9 cellular contexts compared by ENCODE assay signal in genomic region chr12:122366685-122367475, GRCh38. TPM values are rescaled to one million over a fixed set of nuclear protein-coding genes. Genes with fewer than 3 reads are reported as not detected.
DNase-seq lines count a peak whose midpoint lies in the region; ATAC-seq and TF ChIP-seq lines count a peak whose summit lies in the region.
"Had no signal": no experiment of that assay in that cellular context is flagged by ENCODE, and none has a peak within 500 bp of the region (broad histone marks: within the 10 kb centered on the region; RNA-seq: fewer than 3 reads in every experiment).

No MANE protein-coding gene starts in this region.

- POLR2A ChIA-PET in Panc1 (lab: Charles Lee), result no interaction called here

- peaks cover 3% of the 10 kb centered on the region; the same call in 1 of the 2 replicates for H3K36me3 ChIP-seq in Panc1 (ENCODE audit: control insufficient read depth, insufficient read depth, low read length)
- H3K36me3 ChIP-seq in neural progenitor cell, result no peaks in the 10 kb centered on the region

- no peak overlapping the region for H2AFZ ChIP-seq in neural progenitor cell (replicated peaks)

- H3K4me3 Mint-ChIP-seq in neural progenitor cell, result no peak overlapping the region
- H3K4me3 Mint-ChIP-seq: T-helper 1 cell treated with Interleukin-12 subunit alpha and Interleukin-12 subunit beta and Interleukin-4 antibody, amounts not matched to agents 30 μg/mL and 1 μg/mL, for 36 hours had no signal

- H3K4me1 ChIP-seq in Panc1 (ENCODE audit: control insufficient read depth, insufficient read depth, low read length) (peaks cover 48% of the 10 kb centered on the region), neural progenitor cell (no peaks in the 10 kb centered on the region)

- DNase-seq in NCI-H2107 treated with DMSO at 0.1 percent for 48 hours (lab: John Stamatoyannopoulos, UW; ENCODE audit: unreplicated experiment) (peak; percentile 4), NCI-H2107 (lab: John Stamatoyannopoulos, UW) (no peak), Panc1 (ENCODE audit: low read depth, low spot score) (peak; percentile 74), fibroblast of gingiva (ENCODE audit: low read depth) (peak; percentile 90), neural progenitor cell (ENCODE audit: low spot score) (no peak), posterior cingulate gyrus (no peak)
- no peak for DNase-seq in stimulated activated CD4-positive, alpha-beta T cell treated with anti-CD3 and anti-CD28 coated beads, Interleukin-2, amount 100 ng/mL, for 24 hours

- H3K36me3 Mint-ChIP-seq in neural progenitor cell, result peaks cover 27% of the 10 kb centered on the region

- no peaks in the 10 kb centered on the region for H4K20me1 ChIP-seq in neural progenitor cell (ENCODE audit: low read depth)

- H3K27me3 ChIP-seq in Panc1 (ENCODE audit: control insufficient read depth, insufficient read depth, low read length) (no peaks in the 10 kb centered on the region), neural progenitor cell (no peaks in the 10 kb centered on the region)

- in situ Hi-C loops in Panc1 (cut with HindIII; ENCODE audit: low pct_unique_long_range_greater_than_20kb, low sequenced_read_pairs), result no loop called here

- no peak overlapping the region for H3K9ac ChIP-seq in neural progenitor cell

- H3K4me3 ChIP-seq in Panc1 (ENCODE audit: low read depth in 2 of 2, low read length in 2 of 2), result no peak overlapping the region
- H3K4me3 ChIP-seq in neural progenitor cell, result no peak overlapping the region

- peak overlapping the region; percentile 90 for H3K27ac Mint-ChIP-seq in neural progenitor cell
- H3K27ac Mint-ChIP-seq: T-helper 1 cell treated with Interleukin-12 subunit alpha and Interleukin-12 subunit beta and Interleukin-4 antibody, amounts not matched to agents 30 μg/mL and 1 μg/mL, for 36 hours had no signal

- peaks cover 7% of the 10 kb centered on the region for H3K4me1 Mint-ChIP-seq in neural progenitor cell

- H3K27ac ChIP-seq in Panc1 (ENCODE audit: low read length) (peak overlapping the region; percentile 83), neural progenitor cell (no peak overlapping the region)

- BruUV-seq in Panc1 (replicated peaks; lab: Mats Ljungman, UMichigan), result no TSS peak

- H3K4me2 ChIP-seq in neural progenitor cell, result no peak overlapping the region

- H3F3A ChIP-seq in neural progenitor cell (ENCODE audit: low read depth), result no peaks in the 10 kb centered on the region

- TF ChIP-seq CTCF in Panc1 (IDR thresholded peaks at IDR 0.05) (no peak), neural progenitor cell (IDR thresholded peaks at IDR 0.05) (no peak)

- intact Hi-C loops in Panc1 (cut with micrococcal nuclease; ENCODE audit: unreplicated experiment), result no loop called here
- intact Hi-C loops in posterior cingulate gyrus (cut with DNase I), result no loop called here

- no peaks in the 10 kb centered on the region for H3K9me3 Mint-ChIP-seq in neural progenitor cell
- H3K9me3 Mint-ChIP-seq: T-helper 1 cell treated with Interleukin-12 subunit alpha and Interleukin-12 subunit beta and Interleukin-4 antibody, amounts not matched to agents 30 μg/mL and 1 μg/mL, for 36 hours had no signal

- no peaks in the 10 kb centered on the region for H3K27me3 Mint-ChIP-seq in neural progenitor cell (ENCODE audit: insufficient read depth, low read depth)

- H3K79me2 ChIP-seq in neural progenitor cell (ENCODE audit: low read depth), result peaks cover 4% of the 10 kb centered on the region

- CTCF ChIA-PET in Panc1 (lab: Charles Lee), result no interaction called here

- H3K9me3 ChIP-seq in Panc1 (ENCODE audit: control insufficient read depth, insufficient read depth, low read depth, low read length), result no peaks in the 10 kb centered on the region
- H3K9me3 ChIP-seq in neural progenitor cell (ENCODE audit: low read depth), result no peaks in the 10 kb centered on the region

- ATAC-seq in Panc1 (peak; percentile 49), HG03159 (IDR thresholded peaks at IDR 0.05; ENCODE audit: unreplicated experiment) (no peak)

RNA-seq across cellular contexts. Expression of gene CLIP1, which starts 55.6 kb away (rescaled TPM):
- total RNA-seq in Panc1 (2021; ENCODE audit: unreplicated experiment), result 117 TPM
- 52.1 TPM for polyA plus RNA-seq in Panc1 (2012; ENCODE audit: insufficient read length)
- 38.3 and 50.8 TPM in 2 replicates for total RNA-seq in neural progenitor cell (ENCODE audit: low replicate concordance)

Comparison
In these comparisons a context has a peak if more than half of its experiments do, and no peak if none do; other contexts are left out.
1. DNase-seq: peak in NCI-H2107 treated with DMSO at 0.1 percent for 48 hours (single experiment), Panc1 (single experiment) and fibroblast of gingiva (single experiment); none in NCI-H2107 (single experiment), neural progenitor cell (single experiment), stimulated activated CD4-positive, alpha-beta T cell treated with anti-CD3 and anti-CD28 coated beads, Interleukin-2, amount 100 ng/mL, for 24 hours (0 of 2) and posterior cingulate gyrus (0 of 10).